In the genomic region with DNA sequence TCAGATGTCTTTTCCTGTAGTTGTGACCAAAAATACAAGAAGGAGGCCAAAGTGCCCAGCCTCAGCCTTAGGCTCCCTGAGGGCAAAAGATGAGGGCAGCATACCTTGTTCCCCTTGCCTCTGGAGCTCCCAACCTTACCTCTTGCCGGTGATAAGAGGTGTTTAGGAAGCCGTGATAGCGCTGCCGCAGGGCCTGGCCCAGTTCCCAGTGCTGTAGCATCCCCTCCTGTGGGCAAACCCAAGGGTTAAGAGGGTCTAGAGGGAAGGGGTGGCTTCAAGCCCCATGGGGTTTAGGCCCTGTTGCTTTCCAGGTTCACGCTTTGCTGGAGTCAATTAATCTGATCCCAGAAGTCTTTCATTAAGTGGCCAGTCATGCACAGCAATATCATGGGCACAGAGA, we compare ENCODE assay signal across 10 cellular contexts. TPM values are rescaled to one million over a fixed set of nuclear protein-coding genes. Genes with fewer than 3 reads are reported as not detected.
DNase-seq lines count a peak whose midpoint lies in the region; ATAC-seq and FAIRE-seq lines count a peak whose summit lies in the region.
"Had no signal": no experiment of that assay in that cellular context is flagged by ENCODE, and none has a peak within 500 bp of the region (broad histone marks: within the 10 kb centered on the region; RNA-seq: fewer than 3 reads in every experiment).

No MANE protein-coding gene starts in this region.

- ATAC-seq in activated CD8-positive, alpha-beta memory T cell treated with anti-CD3 and anti-CD28 coated beads, Interleukin-2, amount 10 ng/mL, durations not matched to agents 7 days and 5 days = no peak
- ATAC-seq in stimulated activated memory B cell treated with anti-CD40 and anti-IgM and Interleukin-4, amounts not matched to agents 10 μg/mL and 1 μg/mL and 100 μg/mL, for 72 hours = no peak

- no peaks in the 10 kb centered on the region for H3K27me3 Mint-ChIP-seq in activated CD8-positive, alpha-beta memory T cell treated with anti-CD3 and anti-CD28 coated beads, Interleukin-2, amount 10 ng/mL, durations not matched to agents 7 days and 5 days
- no peaks in the 10 kb centered on the region for H3K27me3 Mint-ChIP-seq in activated CD4-positive, alpha-beta memory T cell treated with anti-CD3 and anti-CD28 coated beads, Interleukin-2, amount 10 ng/mL, durations not matched to agents 7 days and 5 days
- no peaks in the 10 kb centered on the region for H3K27me3 Mint-ChIP-seq in immature natural killer cell (ENCODE audit: low read depth in 3 of 3)
- no peaks in the 10 kb centered on the region for H3K27me3 Mint-ChIP-seq in stimulated activated memory B cell treated with anti-CD40 and anti-IgM and Interleukin-4, amounts not matched to agents 10 μg/mL and 1 μg/mL and 100 μg/mL, for 72 hours

- CTCF ChIA-PET in activated CD8-positive, alpha-beta memory T cell treated with anti-CD3 and anti-CD28 coated beads, Interleukin-2, amount 10 ng/mL, durations not matched to agents 7 days and 5 days (lab: Charles Lee) = interaction anchor here (0.6 to 3.4 kb wide), 6 partner anchors 11 to 164 kb away, joined by 3 to 32 read pairs (median 10); a partner anchor contains a TSS
- CTCF ChIA-PET in activated CD4-positive, alpha-beta memory T cell treated with anti-CD3 and anti-CD28 coated beads, Interleukin-2, amount 10 ng/mL, durations not matched to agents 7 days and 5 days (lab: Charles Lee) = interaction anchor here (1.0 to 3.5 kb wide), 6 partner anchors 11 to 36 kb away, joined by 3 to 39 read pairs (median 8); a partner anchor contains a TSS

- no peaks in the 10 kb centered on the region for H3K9me3 Mint-ChIP-seq in activated CD8-positive, alpha-beta memory T cell treated with anti-CD3 and anti-CD28 coated beads, Interleukin-2, amount 10 ng/mL, durations not matched to agents 7 days and 5 days (ENCODE audit: low read depth)
- no peaks in the 10 kb centered on the region for H3K9me3 Mint-ChIP-seq in activated CD4-positive, alpha-beta memory T cell treated with anti-CD3 and anti-CD28 coated beads, Interleukin-2, amount 10 ng/mL, durations not matched to agents 7 days and 5 days
- no peaks in the 10 kb centered on the region for H3K9me3 Mint-ChIP-seq in immature natural killer cell
- H3K9me3 Mint-ChIP-seq in stimulated activated memory B cell treated with anti-CD40 and anti-IgM and Interleukin-4, amounts not matched to agents 10 μg/mL and 1 μg/mL and 100 μg/mL, for 72 hours = no peaks in the 10 kb centered on the region

- no peak for DNase-seq in activated CD8-positive, alpha-beta memory T cell treated with anti-CD3 and anti-CD28 coated beads, Interleukin-2, amount 10 ng/mL, durations not matched to agents 7 days and 5 days
- DNase-seq in activated CD8-positive, alpha-beta memory T cell treated with anti-CD3 and anti-CD28 coated beads, Interleukin-2, amount 50 U/mL, for 4 hours = no peak
- DNase-seq in activated CD4-positive, alpha-beta memory T cell treated with anti-CD3 and anti-CD28 coated beads, Interleukin-2, amount 10 ng/mL, durations not matched to agents 7 days and 5 days = no peak
- DNase-seq in immature natural killer cell (no peak), NCI-H146 (lab: John Stamatoyannopoulos, UW) (no peak), HTR-8/SVneo (ENCODE audit: insufficient read length, low spot score) (no peak), NCI-H2029 (lab: John Stamatoyannopoulos, UW) (no peak)
- DNase-seq: head of caudate nucleus, small intestine had no signal

- peaks cover 29% of the 10 kb centered on the region for H3K4me1 Mint-ChIP-seq in activated CD8-positive, alpha-beta memory T cell treated with anti-CD3 and anti-CD28 coated beads, Interleukin-2, amount 10 ng/mL, durations not matched to agents 7 days and 5 days
- peaks cover 25% of the 10 kb centered on the region for H3K4me1 Mint-ChIP-seq in activated CD4-positive, alpha-beta memory T cell treated with anti-CD3 and anti-CD28 coated beads, Interleukin-2, amount 10 ng/mL, durations not matched to agents 7 days and 5 days
- peaks cover 29 to 30% of the 10 kb centered on the region in 2 donors for H3K4me1 Mint-ChIP-seq in immature natural killer cell
- peaks cover 8% of the 10 kb centered on the region for H3K4me1 Mint-ChIP-seq in stimulated activated memory B cell treated with anti-CD40 and anti-IgM and Interleukin-4, amounts not matched to agents 10 μg/mL and 1 μg/mL and 100 μg/mL, for 72 hours

- H3K36me3 Mint-ChIP-seq in activated CD8-positive, alpha-beta memory T cell treated with anti-CD3 and anti-CD28 coated beads, Interleukin-2, amount 10 ng/mL, durations not matched to agents 7 days and 5 days = peaks cover 12% of the 10 kb centered on the region
- peaks cover 26% of the 10 kb centered on the region for H3K36me3 Mint-ChIP-seq in activated CD4-positive, alpha-beta memory T cell treated with anti-CD3 and anti-CD28 coated beads, Interleukin-2, amount 10 ng/mL, durations not matched to agents 7 days and 5 days (ENCODE audit: low read depth)
- H3K36me3 Mint-ChIP-seq in immature natural killer cell = peaks cover 0 to 12% (median 3%) of the 10 kb centered on the region in 3 donors
- peaks cover 11% of the 10 kb centered on the region for H3K36me3 Mint-ChIP-seq in stimulated activated memory B cell treated with anti-CD40 and anti-IgM and Interleukin-4, amounts not matched to agents 10 μg/mL and 1 μg/mL and 100 μg/mL, for 72 hours

- no peak for FAIRE-seq in HTR-8/SVneo (lab: Jason Lieb, UNC)
- FAIRE-seq: small intestine had no signal

- H3K27ac Mint-ChIP-seq in activated CD8-positive, alpha-beta memory T cell treated with anti-CD3 and anti-CD28 coated beads, Interleukin-2, amount 10 ng/mL, durations not matched to agents 7 days and 5 days = peak overlapping the region; percentile 94
- H3K27ac Mint-ChIP-seq in activated CD4-positive, alpha-beta memory T cell treated with anti-CD3 and anti-CD28 coated beads, Interleukin-2, amount 10 ng/mL, durations not matched to agents 7 days and 5 days = peak overlapping the region; percentile 93
- no peak overlapping the region for H3K27ac Mint-ChIP-seq in immature natural killer cell
- H3K27ac Mint-ChIP-seq in stimulated activated memory B cell treated with anti-CD40 and anti-IgM and Interleukin-4, amounts not matched to agents 10 μg/mL and 1 μg/mL and 100 μg/mL, for 72 hours = no peak overlapping the region

- POLR2A ChIA-PET in activated CD4-positive, alpha-beta memory T cell treated with anti-CD3 and anti-CD28 coated beads, Interleukin-2, amount 10 ng/mL, durations not matched to agents 7 days and 5 days (lab: Charles Lee) = interaction anchor here (1.0 to 4.0 kb wide), 12 partner anchors 8 to 687 kb away, joined by 3 to 90 read pairs (median 18); a partner anchor contains a TSS

- H3K4me3 Mint-ChIP-seq in activated CD8-positive, alpha-beta memory T cell treated with anti-CD3 and anti-CD28 coated beads, Interleukin-2, amount 10 ng/mL, durations not matched to agents 7 days and 5 days = peak overlapping the region; percentile 89
- peak overlapping the region; percentile 98 for H3K4me3 Mint-ChIP-seq in activated CD4-positive, alpha-beta memory T cell treated with anti-CD3 and anti-CD28 coated beads, Interleukin-2, amount 10 ng/mL, durations not matched to agents 7 days and 5 days
- peak overlapping the region; percentile 92 to 100 (median 97) for H3K4me3 Mint-ChIP-seq in immature natural killer cell
- peak overlapping the region; percentile 95 for H3K4me3 Mint-ChIP-seq in stimulated activated memory B cell treated with anti-CD40 and anti-IgM and Interleukin-4, amounts not matched to agents 10 μg/mL and 1 μg/mL and 100 μg/mL, for 72 hours

RNA-seq across cellular contexts. Expression of a gene that starts 1.1 kb away (rescaled TPM):
- total RNA-seq in activated CD8-positive, alpha-beta memory T cell treated with anti-CD3 and anti-CD28 coated beads, Interleukin-2, amount 10 ng/mL, durations not matched to agents 7 days and 5 days = 10 to 100 TPM; 26.0 to 29.7 TPM
- 10 to 100 TPM; 26.6 to 27.1 TPM for total RNA-seq in activated CD4-positive, alpha-beta memory T cell treated with anti-CD3 and anti-CD28 coated beads, Interleukin-2, amount 10 ng/mL, durations not matched to agents 7 days and 5 days
- 10 to 100 TPM in 2 of 3 donors, 1 to 10 TPM in 1; 6.6 to 20.1 (median 19.2) TPM for polyA plus RNA-seq in immature natural killer cell

RNA-seq across cellular contexts. Expression of a gene that starts 10.3 kb away (rescaled TPM):
- 10 to 100 TPM in 1 of 2 experiments, 1 to 10 TPM in 1; 7.5 to 10.2 TPM for total RNA-seq in activated CD8-positive, alpha-beta memory T cell treated with anti-CD3 and anti-CD28 coated beads, Interleukin-2, amount 10 ng/mL, durations not matched to agents 7 days and 5 days
- total RNA-seq in activated CD4-positive, alpha-beta memory T cell treated with anti-CD3 and anti-CD28 coated beads, Interleukin-2, amount 10 ng/mL, durations not matched to agents 7 days and 5 days = 10 to 100 TPM; 10.5 to 13.9 TPM
- 10 to 100 TPM; 14.8 to 20.3 (median 19.8) TPM for polyA plus RNA-seq in immature natural killer cell

RNA-seq across cellular contexts. Expression of a gene that starts 22.4 kb away (rescaled TPM):
- total RNA-seq in activated CD8-positive, alpha-beta memory T cell treated with anti-CD3 and anti-CD28 coated beads, Interleukin-2, amount 10 ng/mL, durations not matched to agents 7 days and 5 days = 10 to 100 TPM; 88.5 to 91.2 TPM
- total RNA-seq in activated CD4-positive, alpha-beta memory T cell treated with anti-CD3 and anti-CD28 coated beads, Interleukin-2, amount 10 ng/mL, durations not matched to agents 7 days and 5 days = 100 to 1,000 TPM in 1 of 2 experiments, 10 to 100 TPM in 1; 99.4 to 107 TPM
- 10 to 100 TPM; 14.7 to 42.7 (median 19.3) TPM for polyA plus RNA-seq in immature natural killer cell

RNA-seq across cellular contexts. Expression of a gene that starts 32.7 kb away (rescaled TPM):
- 100 to 1,000 TPM; 155 to 216 TPM for total RNA-seq in activated CD8-positive, alpha-beta memory T cell treated with anti-CD3 and anti-CD28 coated beads, Interleukin-2, amount 10 ng/mL, durations not matched to agents 7 days and 5 days
- total RNA-seq in activated CD4-positive, alpha-beta memory T cell treated with anti-CD3 and anti-CD28 coated beads, Interleukin-2, amount 10 ng/mL, durations not matched to agents 7 days and 5 days = 100 to 1,000 TPM; 159 to 163 TPM
- 10 to 100 TPM; 27.4 to 39.3 (median 35.4) TPM for polyA plus RNA-seq in immature natural killer cell

Comparison
In these comparisons a context has a peak if more than half of its experiments do, and no peak if none do; other contexts are left out.
1. H3K27ac Mint-ChIP-seq: peak in activated CD8-positive, alpha-beta memory T cell treated with anti-CD3 and anti-CD28 coated beads, Interleukin-2, amount 10 ng/mL, durations not matched to agents 7 days and 5 days (single experiment) and activated CD4-positive, alpha-beta memory T cell treated with anti-CD3 and anti-CD28 coated beads, Interleukin-2, amount 10 ng/mL, durations not matched to agents 7 days and 5 days (single experiment); none in immature natural killer cell (0 of 6) and stimulated activated memory B cell treated with anti-CD40 and anti-IgM and Interleukin-4, amounts not matched to agents 10 μg/mL and 1 μg/mL and 100 μg/mL, for 72 hours (single experiment).
2. Peak in every context shown above with its lines, with median percentiles within 50 percentile points of each other: H3K4me3 Mint-ChIP-seq.